Comparison of ENCODE assay signal across 20 cellular contexts in genomic region chr4:16677545-16677944, GRCh38.
"Had no signal": no experiment of that assay in that cellular context is flagged by ENCODE, and none has a peak within 500 bp of the region (broad histone marks: within the 10 kb centered on the region; RNA-seq: fewer than 3 reads in every experiment).

No MANE protein-coding gene starts in this region.

- H3K4me1 Mint-ChIP-seq: activated CD4-positive, alpha-beta T cell treated with anti-CD3 and anti-CD28 coated beads, Interleukin-2, amount 10 ng/mL, durations not matched to agents 7 days and 5 days; activated naive CD8-positive, alpha-beta T cell treated with anti-CD3 and anti-CD28 coated beads, Interleukin-2, amount 10 ng/mL, durations not matched to agents 7 days and 5 days; naive thymus-derived CD8-positive, alpha-beta T cell; stimulated activated memory B cell treated with anti-CD40 and anti-IgM and Interleukin-4, amounts not matched to agents 10 μg/mL and 1 μg/mL and 100 μg/mL, for 72 hours had no signal

- H3K9me3 Mint-ChIP-seq: activated CD4-positive, alpha-beta T cell treated with anti-CD3 and anti-CD28 coated beads, Interleukin-2, amount 10 ng/mL, durations not matched to agents 7 days and 5 days; activated naive CD8-positive, alpha-beta T cell treated with anti-CD3 and anti-CD28 coated beads, Interleukin-2, amount 10 ng/mL, durations not matched to agents 7 days and 5 days; activated T-helper 1 cell treated with anti-CD3 and anti-CD28 coated beads, Interleukin-12 subunit alpha, Interleukin-12 subunit beta, Interleukin-2, Interleukin-4 antibody, amounts not matched to agents 30 ng/mL and 10 ng/mL and 1 ng/mL, durations not matched to agents 14 hours and 24 hours and 36 hours; endodermal cell; naive thymus-derived CD8-positive, alpha-beta T cell; T-helper 2 cell treated with Interferon-gamma antibody and Interleukin-4, amounts not matched to agents 5 μg/mL and 100 μg/mL, for 36 hours had no signal

- H3K9me3 ChIP-seq: ascending aorta, neutrophil, tibial artery, vagina had no signal

- H3K27me3 ChIP-seq: ascending aorta, dorsolateral prefrontal cortex, tibial artery, vagina had no signal

- DNase-seq: activated CD4-positive, alpha-beta T cell treated with anti-CD3 and anti-CD28 coated beads, Interleukin-2, amount 10 ng/mL, durations not matched to agents 7 days and 5 days; activated CD4-positive, CD25-positive, alpha-beta regulatory T cell; activated CD8-positive, alpha-beta memory T cell treated with anti-CD3 and anti-CD28 coated beads for 24 hours; activated naive CD8-positive, alpha-beta T cell treated with anti-CD3 and anti-CD28 coated beads, Interleukin-2, amount 10 ng/mL, durations not matched to agents 7 days and 5 days; dorsolateral prefrontal cortex; endodermal cell; erythroblast; head of caudate nucleus; left cardiac atrium; naive thymus-derived CD8-positive, alpha-beta T cell; stimulated activated CD4-positive, alpha-beta T cell treated with anti-CD3 and anti-CD28 coated beads, Interleukin-2, amount 100 ng/mL, for 48 hours; SW 1271; tibial artery had no signal

- FAIRE-seq: frontal cortex had no signal

- H3K4me3 ChIP-seq: ascending aorta, dorsolateral prefrontal cortex, tibial artery, vagina had no signal

- H3K4me3 Mint-ChIP-seq: activated CD4-positive, alpha-beta T cell treated with anti-CD3 and anti-CD28 coated beads, Interleukin-2, amount 10 ng/mL, durations not matched to agents 7 days and 5 days; activated naive CD8-positive, alpha-beta T cell treated with anti-CD3 and anti-CD28 coated beads, Interleukin-2, amount 10 ng/mL, durations not matched to agents 7 days and 5 days; activated T-helper 1 cell treated with anti-CD3 and anti-CD28 coated beads, Interleukin-12 subunit alpha, Interleukin-12 subunit beta, Interleukin-2, Interleukin-4 antibody, amounts not matched to agents 30 ng/mL and 10 ng/mL and 1 ng/mL, durations not matched to agents 14 hours and 24 hours and 36 hours; endodermal cell; naive thymus-derived CD8-positive, alpha-beta T cell; stimulated activated memory B cell treated with anti-CD40 and anti-IgM and Interleukin-4, amounts not matched to agents 10 μg/mL and 1 μg/mL and 100 μg/mL, for 72 hours; T-helper 2 cell treated with Interferon-gamma antibody and Interleukin-4, amounts not matched to agents 5 μg/mL and 100 μg/mL, for 36 hours had no signal

- H3K4me1 ChIP-seq: ascending aorta, tibial artery had no signal

- H3K27ac Mint-ChIP-seq: activated CD4-positive, alpha-beta T cell treated with anti-CD3 and anti-CD28 coated beads, Interleukin-2, amount 10 ng/mL, durations not matched to agents 7 days and 5 days; activated naive CD8-positive, alpha-beta T cell treated with anti-CD3 and anti-CD28 coated beads, Interleukin-2, amount 10 ng/mL, durations not matched to agents 7 days and 5 days; activated T-helper 1 cell treated with anti-CD3 and anti-CD28 coated beads, Interleukin-12 subunit alpha, Interleukin-12 subunit beta, Interleukin-2, Interleukin-4 antibody, amounts not matched to agents 30 ng/mL and 10 ng/mL and 1 ng/mL, durations not matched to agents 14 hours and 24 hours and 36 hours; endodermal cell; naive thymus-derived CD8-positive, alpha-beta T cell; stimulated activated memory B cell treated with anti-CD40 and anti-IgM and Interleukin-4, amounts not matched to agents 10 μg/mL and 1 μg/mL and 100 μg/mL, for 72 hours; T-helper 2 cell treated with Interferon-gamma antibody and Interleukin-4, amounts not matched to agents 5 μg/mL and 100 μg/mL, for 36 hours had no signal

- H3K36me3 ChIP-seq: ascending aorta, neutrophil, tibial artery, vagina had no signal

- H3K36me3 Mint-ChIP-seq: activated naive CD8-positive, alpha-beta T cell treated with anti-CD3 and anti-CD28 coated beads, Interleukin-2, amount 10 ng/mL, durations not matched to agents 7 days and 5 days; naive thymus-derived CD8-positive, alpha-beta T cell; stimulated activated memory B cell treated with anti-CD40 and anti-IgM and Interleukin-4, amounts not matched to agents 10 μg/mL and 1 μg/mL and 100 μg/mL, for 72 hours had no signal

- H3K27me3 Mint-ChIP-seq: activated CD4-positive, alpha-beta T cell treated with anti-CD3 and anti-CD28 coated beads, Interleukin-2, amount 10 ng/mL, durations not matched to agents 7 days and 5 days; activated naive CD8-positive, alpha-beta T cell treated with anti-CD3 and anti-CD28 coated beads, Interleukin-2, amount 10 ng/mL, durations not matched to agents 7 days and 5 days; stimulated activated memory B cell treated with anti-CD40 and anti-IgM and Interleukin-4, amounts not matched to agents 10 μg/mL and 1 μg/mL and 100 μg/mL, for 72 hours had no signal

- H3K27ac ChIP-seq: ascending aorta, neutrophil, tibial artery, vagina had no signal
